In the genomic region with DNA sequence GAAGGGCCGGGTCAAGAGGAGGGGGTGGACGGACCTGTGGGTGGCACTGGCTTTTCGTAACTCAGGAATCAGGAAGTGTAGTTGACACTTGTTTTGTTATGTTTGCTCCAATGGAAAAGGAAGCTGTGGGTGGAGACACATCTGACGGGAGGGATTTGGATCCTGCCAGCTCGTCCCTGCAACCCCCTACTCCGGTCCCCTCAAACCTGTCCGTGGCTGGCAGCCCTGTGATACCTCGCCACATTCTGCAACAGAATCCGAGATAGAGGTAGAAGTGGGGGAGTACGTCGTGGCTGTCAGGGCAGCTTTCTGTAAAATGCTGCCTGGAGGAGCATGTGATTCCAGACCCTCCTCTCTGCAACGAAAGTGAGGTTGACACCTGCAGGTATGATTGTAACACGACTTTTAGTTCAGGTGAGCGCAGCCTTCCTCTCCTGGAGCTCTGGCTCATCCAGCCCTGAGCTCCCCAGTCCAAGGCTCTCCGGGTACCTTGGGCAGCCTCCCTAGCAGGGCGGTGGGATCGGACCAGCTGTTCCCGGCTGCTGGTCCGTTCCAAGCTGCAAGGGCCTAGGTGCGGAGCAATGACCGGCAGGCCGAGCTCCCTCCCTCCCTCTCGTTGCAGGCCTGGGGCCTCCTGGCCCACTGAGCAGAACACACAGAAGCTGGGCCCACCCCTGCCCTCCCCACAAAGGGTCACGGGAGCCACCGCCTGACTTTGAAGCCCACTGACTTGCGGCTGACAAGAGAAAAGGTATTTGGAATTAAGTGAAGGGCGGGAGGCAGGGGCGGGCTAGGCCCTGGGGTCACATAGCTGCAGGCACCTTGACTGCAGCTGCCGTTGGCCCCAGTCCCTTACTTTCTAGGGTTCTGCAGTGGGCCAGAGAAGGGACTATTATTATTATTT, we compare ENCODE assay signal across 8 cellular contexts.
DNase-seq lines count a peak whose midpoint lies in the region; ATAC-seq and TF ChIP-seq lines count a peak whose summit lies in the region.

No MANE protein-coding gene starts in this region.

- no peak overlapping the region for H3K4me2 ChIP-seq in Karpas-422 (ENCODE audit: low read depth, low read length, poor library complexity, severe bottlenecking)

- H3K36me3 ChIP-seq in right lobe of liver (no peaks in the 10 kb centered on the region), Karpas-422 (ENCODE audit: insufficient read depth, low read length) (no peaks in the 10 kb centered on the region)

- H3K4me3 ChIP-seq in right lobe of liver (peak overlapping the region; percentile 9 to 22 (median 18)), Karpas-422 (ENCODE audit: low read length) (no peak overlapping the region)

- TF ChIP-seq POLR2A in right lobe of liver (IDR thresholded peaks at IDR 0.05): no peak

- H3K27me3 ChIP-seq in right lobe of liver: no peaks in the 10 kb centered on the region
- H3K27me3 ChIP-seq in Karpas-422 (ENCODE audit: low read length): no peaks in the 10 kb centered on the region

- peak overlapping the region; percentile 29 for H3K27ac ChIP-seq in cingulate gyrus (ENCODE audit: low read depth, low read length)
- peak overlapping the region; percentile 5 to 31 (median 8) for H3K27ac ChIP-seq in right lobe of liver
- H3K27ac ChIP-seq in substantia nigra (ENCODE audit: low read depth, low read length, poor library complexity, severe bottlenecking): peak overlapping the region; percentile 42
- no peak overlapping the region for H3K27ac ChIP-seq in Karpas-422 (ENCODE audit: low read length)

- no peak for TF ChIP-seq CTCF in right lobe of liver (IDR thresholded peaks at IDR 0.05)

- H4K20me1 ChIP-seq in Karpas-422 (ENCODE audit: insufficient read depth, low read depth, low read length): no peaks in the 10 kb centered on the region

- no peak overlapping the region for H3K9ac ChIP-seq in Karpas-422 (ENCODE audit: low read length)

- H2AFZ ChIP-seq in Karpas-422 (ENCODE audit: low read length): no peak overlapping the region

- 57% methylated on average over 12 of the region's 29 CpGs for WGBS in right lobe of liver (ENCODE audit: insufficient coverage, low coverage, low lambda C conversion rate, missing lambda C conversion rate)

- ATAC-seq in right lobe of liver: peak; percentile 42 to 74 (median 58)
- no peak for ATAC-seq in GM18873 (IDR thresholded peaks at IDR 0.05; ENCODE audit: low FRiP score, unreplicated experiment)

- no peaks in the 10 kb centered on the region for H3K9me3 ChIP-seq in right lobe of liver
- no peaks in the 10 kb centered on the region for H3K9me3 ChIP-seq in Karpas-422 (ENCODE audit: low read length)

- H3K9me2 ChIP-seq in Karpas-422 (replicated peaks; ENCODE audit: insufficient read depth, low read length): no peaks in the 10 kb centered on the region

- intact Hi-C loops in right lobe of liver (cut with DNase I): no loop called here

- H3K4me1 ChIP-seq in right lobe of liver (no peaks in the 10 kb centered on the region), Karpas-422 (ENCODE audit: low read length) (no peaks in the 10 kb centered on the region)

- peak; percentile 19 to 59 for DNase-seq in NOMO-1 (lab: John Stamatoyannopoulos, UW; ENCODE audit: unreplicated experiment in 2 of 2)
- DNase-seq in NOMO-1 treated with dmso at 0.1 percent for 144 hours (lab: John Stamatoyannopoulos, UW; ENCODE audit: unreplicated experiment): no peak
- peak in 2 of 3 donors; percentile 40 to 47 for DNase-seq in right lobe of liver
- DNase-seq in substantia nigra (lab: John Stamatoyannopoulos, UW): no peak
- no peak for DNase-seq in Karpas-422
- no peak for DNase-seq in DMS 273 (lab: John Stamatoyannopoulos, UW; ENCODE audit: unreplicated experiment)

- no peaks in the 10 kb centered on the region for H3K79me2 ChIP-seq in Karpas-422 (ENCODE audit: low read length)

Comparison
In these comparisons a context has a peak if more than half of its experiments do, and no peak if none do; other contexts are left out.
1. DNase-seq: peak in NOMO-1 (2 of 2) and right lobe of liver (2 of 3); none in NOMO-1 treated with dmso at 0.1 percent for 144 hours (single experiment), substantia nigra (0 of 49), Karpas-422 (single experiment) and DMS 273 (single experiment).